22 cellular contexts compared by ENCODE assay signal in the genomic region with DNA sequence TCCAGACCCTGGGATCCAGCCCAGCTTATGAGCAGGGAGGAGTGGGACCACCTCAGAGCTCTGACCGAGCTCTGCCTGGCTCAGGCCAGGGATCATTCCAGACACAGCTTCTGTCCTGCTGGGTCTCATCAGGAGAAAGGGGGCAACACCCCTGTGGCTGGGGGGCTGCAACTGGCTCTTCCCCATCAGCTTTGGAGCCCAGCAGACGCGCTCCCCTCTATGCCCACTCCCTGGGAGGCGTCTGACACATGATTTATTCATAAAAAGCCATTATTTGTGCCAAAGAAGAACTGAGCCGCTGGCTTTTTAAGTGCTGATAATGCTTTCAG. TPM values are rescaled to one million over a fixed set of nuclear protein-coding genes. Genes with fewer than 3 reads are reported as not detected.
DNase-seq lines count a peak whose midpoint lies in the region; TF ChIP-seq lines count a peak whose summit lies in the region.
"Had no signal": no experiment of that assay in that cellular context is flagged by ENCODE, and none has a peak within 500 bp of the region (broad histone marks: within the 10 kb centered on the region; RNA-seq: fewer than 3 reads in every experiment).

No MANE protein-coding gene starts in this region.

- H3K36me3 Mint-ChIP-seq in brain (peaks cover 17% of the 10 kb centered on the region), neural progenitor cell (no peaks in the 10 kb centered on the region)

- H4K20me1 ChIP-seq in neural progenitor cell (ENCODE audit: low read depth) = peaks cover 19% of the 10 kb centered on the region

- peaks cover 64% of the 10 kb centered on the region for H3K27me3 ChIP-seq in neural progenitor cell

- no peak for TF ChIP-seq CTCF in brain (conservative IDR thresholded peaks at IDR 0.05)
- no peak for TF ChIP-seq CTCF in neural progenitor cell (IDR thresholded peaks at IDR 0.05)

- H3K9me3 Mint-ChIP-seq in brain = peaks cover 0 to 6% (median 0%) of the 10 kb centered on the region in 5 experiments
- peaks cover 5% of the 10 kb centered on the region for H3K9me3 Mint-ChIP-seq in neural progenitor cell
- H3K9me3 Mint-ChIP-seq: CD4-positive, alpha-beta T cell had no signal

- peaks cover 40% of the 10 kb centered on the region for H3K27me3 Mint-ChIP-seq in brain
- H3K27me3 Mint-ChIP-seq in neural progenitor cell (ENCODE audit: insufficient read depth, low read depth) = peaks cover 41% of the 10 kb centered on the region

- H2AFZ ChIP-seq in neural progenitor cell (replicated peaks) = no peak overlapping the region
- H2AFZ ChIP-seq: GM23248 had no signal

- no peak overlapping the region for H3K4me2 ChIP-seq in neural progenitor cell
- H3K4me2 ChIP-seq: BLaER1, KMS-11 had no signal

- no peaks in the 10 kb centered on the region for H3K79me2 ChIP-seq in neural progenitor cell (ENCODE audit: low read depth)

- peak; percentile 34 for DNase-seq in NCI-H1092 treated with DMSO at 0.1 percent for 48 hours (lab: John Stamatoyannopoulos, UW)
- no peak for DNase-seq in NCI-H1092 (lab: John Stamatoyannopoulos, UW)
- DNase-seq in NCI-H446 (lab: John Stamatoyannopoulos, UW) = peak; percentile 91 to 94
- peak; percentile 28 for DNase-seq in neural progenitor cell (ENCODE audit: low spot score)
- no peak for DNase-seq in NCI-H1436 (lab: John Stamatoyannopoulos, UW)
- no peak for DNase-seq in hepatic stellate cell (ENCODE audit: low spot score)
- DNase-seq in HuH-7 (ENCODE audit: low spot score) = no peak
- DNase-seq: ACHN; CD4-positive, alpha-beta T cell; COR-L47; DND-41; GM23248; HCEC 1CT; IMR-90; NCI-H1105 treated with DMSO at 0.1 percent for 48 hours; NCI-H510A treated with DMSO at 0.1 percent for 48 hours; Right ventricle myocardium superior had no signal

- H3K4me3 Mint-ChIP-seq in brain (peak overlapping the region in 2 of 5 experiments; percentile 14 to 48), neural progenitor cell (no peak overlapping the region)
- H3K4me3 Mint-ChIP-seq: CD4-positive, alpha-beta T cell had no signal

- no peaks in the 10 kb centered on the region for H3K9me3 ChIP-seq in neural progenitor cell (ENCODE audit: low read depth)
- H3K9me3 ChIP-seq: BLaER1 had no signal

- H3K27ac ChIP-seq in neural progenitor cell = no peak overlapping the region
- H3K27ac ChIP-seq: 22Rv1, BLaER1, GM23248, KMS-11 had no signal

- peaks cover 39% of the 10 kb centered on the region for H3F3A ChIP-seq in neural progenitor cell (ENCODE audit: low read depth)

- no peaks in the 10 kb centered on the region for H3K36me3 ChIP-seq in neural progenitor cell
- H3K36me3 ChIP-seq: BLaER1 had no signal

- peaks cover 56% of the 10 kb centered on the region for H3K4me1 ChIP-seq in neural progenitor cell

- H3K4me3 ChIP-seq in neural progenitor cell = no peak overlapping the region
- H3K4me3 ChIP-seq: BLaER1, GM12878, GM23248 had no signal

- peak overlapping the region in 4 of 5 experiments; percentile 82 to 94 (median 91) for H3K27ac Mint-ChIP-seq in brain
- no peak overlapping the region for H3K27ac Mint-ChIP-seq in neural progenitor cell
- H3K27ac Mint-ChIP-seq: CD4-positive, alpha-beta T cell had no signal

- peaks cover 90% of the 10 kb centered on the region for H3K4me1 Mint-ChIP-seq in brain
- H3K4me1 Mint-ChIP-seq in neural progenitor cell = peaks cover 44% of the 10 kb centered on the region

- no peak overlapping the region for H3K9ac ChIP-seq in neural progenitor cell
- H3K9ac ChIP-seq: BLaER1, GM23248, KMS-11 had no signal

RNA-seq across cellular contexts. Expression of a gene that starts 24.9 kb away (rescaled TPM):
- 8.1 TPM for polyA plus RNA-seq in brain (ENCODE audit: insufficient read depth, low read depth, low replicate concordance)
- total RNA-seq in neural progenitor cell (ENCODE audit: low replicate concordance) = 2.1 TPM in 1 of 2 replicates, not detected in the other
- total RNA-seq: GM12878, GM23248, IMR-90 had no signal
- polyA plus RNA-seq: GM23248, IMR-90 had no signal

Comparison
In these comparisons a context has a peak if more than half of its experiments do, and no peak if none do; other contexts are left out.
1. DNase-seq: peak in NCI-H1092 treated with DMSO at 0.1 percent for 48 hours (single experiment), NCI-H446 (2 of 2) and neural progenitor cell (single experiment); none in NCI-H1092 (single experiment), NCI-H1436 (single experiment), hepatic stellate cell (single experiment) and HuH-7 (single experiment).